27 cellular contexts compared by ENCODE assay signal in the genomic region with DNA sequence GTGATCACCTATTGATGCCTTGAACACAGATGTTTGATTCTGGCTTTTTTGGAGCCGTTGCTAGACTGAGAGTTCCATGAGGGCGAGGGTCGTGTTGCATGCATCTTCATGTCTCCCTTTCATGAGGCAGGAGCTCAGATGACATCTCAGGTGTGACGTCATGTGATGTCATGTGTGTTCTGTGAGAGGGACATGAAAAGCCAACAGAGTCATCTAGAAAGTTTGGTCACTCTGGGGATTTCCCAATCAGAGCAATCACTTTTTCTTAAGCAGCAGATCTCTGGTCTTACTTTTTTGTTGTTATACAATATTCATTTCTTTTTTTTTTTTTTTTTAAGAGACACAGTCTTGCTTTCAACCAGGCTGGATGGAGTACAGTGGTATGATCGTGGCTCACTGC.
"Had no signal": no experiment of that assay in that cellular context is flagged by ENCODE, and none has a peak within 500 bp of the region (broad histone marks: within the 10 kb centered on the region; RNA-seq: fewer than 3 reads in every experiment).

No MANE protein-coding gene starts in this region.

- H3K4me1 ChIP-seq: uterus had no signal

- ATAC-seq: esophagus mucosa, left colon had no signal

- DNase-seq: activated CD4-positive, alpha-beta T cell treated with anti-CD3 and anti-CD28 coated beads for 4 hours; activated CD4-positive, alpha-beta T cell treated with anti-CD3 and anti-CD28 coated beads, Interleukin-2, amount 50 U/mL, for 48 hours; activated CD4-positive, CD25-positive, alpha-beta regulatory T cell; activated CD8-positive, alpha-beta memory T cell treated with anti-CD3 and anti-CD28 coated beads, Interleukin-2, amount 50 U/mL, for 48 hours; activated naive CD4-positive, alpha-beta T cell; activated naive CD8-positive, alpha-beta T cell treated with anti-CD3 and anti-CD28 coated beads, Interleukin-2, amount 10 ng/mL, durations not matched to agents 7 days and 5 days; activated T-cell treated with anti-CD3 and anti-CD28 coated beads, Interleukin-2, amount 50 U/mL, for 4 hours; amniotic stem cell; brain microvascular endothelial cell; central memory CD4-positive, alpha-beta T cell; foreskin fibroblast; head of caudate nucleus; hippocampal formation; left colon; naive B cell; nephron progenitor cell; substantia nigra; uterus had no signal

- FAIRE-seq: astrocyte, endothelial cell of umbilical vein, keratinocyte had no signal

- H3K27me3 ChIP-seq: uterus had no signal

- H3K27me3 Mint-ChIP-seq: progenitor cell of endocrine pancreas had no signal

- H3K27ac Mint-ChIP-seq: activated naive CD8-positive, alpha-beta T cell treated with anti-CD3 and anti-CD28 coated beads, Interleukin-2, amount 10 ng/mL, durations not matched to agents 7 days and 5 days; mesothelial cell of epicardium; naive B cell; stimulated activated naive CD8-positive, alpha-beta T cell treated with anti-CD3 and anti-CD28 coated beads, Interleukin-15, Interleukin-2, amounts not matched to agents 100 ng/mL and 50 ng/mL, for 24 hours; type B pancreatic cell had no signal

- H3K36me3 ChIP-seq: brain microvascular endothelial cell, neutrophil, uterus had no signal

- H3K4me3 ChIP-seq: uterus had no signal

- H3K36me3 Mint-ChIP-seq: activated naive CD8-positive, alpha-beta T cell treated with anti-CD3 and anti-CD28 coated beads, Interleukin-2, amount 10 ng/mL, durations not matched to agents 7 days and 5 days; mesothelial cell of epicardium; naive B cell; type B pancreatic cell had no signal

- H3K9me3 Mint-ChIP-seq: activated naive CD8-positive, alpha-beta T cell treated with anti-CD3 and anti-CD28 coated beads, Interleukin-2, amount 10 ng/mL, durations not matched to agents 7 days and 5 days; activated T-cell treated with anti-CD3 and anti-CD28 coated beads, Interleukin-2, amount 50 U/mL, for 4 hours; mesothelial cell of epicardium; stimulated activated naive CD8-positive, alpha-beta T cell treated with anti-CD3 and anti-CD28 coated beads, Interleukin-15, Interleukin-2, amounts not matched to agents 100 ng/mL and 50 ng/mL, for 24 hours; type B pancreatic cell had no signal

- H3K4me1 Mint-ChIP-seq: activated naive CD8-positive, alpha-beta T cell treated with anti-CD3 and anti-CD28 coated beads, Interleukin-2, amount 10 ng/mL, durations not matched to agents 7 days and 5 days had no signal

- H3K9me3 ChIP-seq: neutrophil, uterus had no signal

- H3K27ac ChIP-seq: brain microvascular endothelial cell, neutrophil, uterus had no signal

- H3K4me3 Mint-ChIP-seq: activated naive CD8-positive, alpha-beta T cell treated with anti-CD3 and anti-CD28 coated beads, Interleukin-2, amount 10 ng/mL, durations not matched to agents 7 days and 5 days; activated T-cell treated with anti-CD3 and anti-CD28 coated beads, Interleukin-2, amount 50 U/mL, for 4 hours; mesothelial cell of epicardium; naive B cell; nephron progenitor cell; stimulated activated naive CD8-positive, alpha-beta T cell treated with anti-CD3 and anti-CD28 coated beads, Interleukin-15, Interleukin-2, amounts not matched to agents 100 ng/mL and 50 ng/mL, for 24 hours; type B pancreatic cell had no signal
